19 cellular contexts compared by ENCODE assay signal in genomic region chr11:8392166-8392565, GRCh38.
DNase-seq lines count a peak whose midpoint lies in the region; FAIRE-seq and TF ChIP-seq lines count a peak whose summit lies in the region.
"Had no signal": no experiment of that assay in that cellular context is flagged by ENCODE, and none has a peak within 500 bp of the region (broad histone marks: within the 10 kb centered on the region; RNA-seq: fewer than 3 reads in every experiment).

No MANE protein-coding gene starts in this region.

- H4K5ac ChIP-seq in mesendoderm (ENCODE audit: low read length), result no peak overlapping the region

- in situ Hi-C loops in G401 (cut with HindIII; ENCODE audit: low sequenced_read_pairs), result no loop called here
- in situ Hi-C loops in SK-MEL-5 (cut with HindIII; ENCODE audit: low pct_unique_long_range_greater_than_20kb, low sequenced_read_pairs), result no loop called here

- H3K4me2 ChIP-seq in mesendoderm (ENCODE audit: low read length), result no peak overlapping the region
- H3K4me2 ChIP-seq: A549, BLaER1 had no signal

- no peak overlapping the region for H3K18ac ChIP-seq in mesendoderm (ENCODE audit: low read length)

- no peak overlapping the region for H3K27ac ChIP-seq in mesendoderm (ENCODE audit: low read depth, low read length)
- H3K27ac ChIP-seq: 22Rv1, A549, BLaER1 had no signal

- no peak overlapping the region for H3K9ac ChIP-seq in mesendoderm (ENCODE audit: low read length)
- H3K9ac ChIP-seq: BLaER1 had no signal

- no peak for FAIRE-seq in H54 (lab: Jason Lieb, UNC)
- FAIRE-seq: A549, GM12878, HepG2 had no signal

- WGBS in mesendoderm (ENCODE audit: extremely low coverage, insufficient coverage, low lambda C conversion rate), result no CpG with 5 or more reads among the region's 4 CpGs

- H2BK5ac ChIP-seq in mesendoderm (ENCODE audit: low read length), result no peak overlapping the region

- H3K23ac ChIP-seq in mesendoderm (ENCODE audit: low read length), result peak overlapping the region; percentile 68

- no peak overlapping the region for H3K56ac ChIP-seq in mesendoderm (ENCODE audit: low read length)

- H3K4ac ChIP-seq in mesendoderm (ENCODE audit: low read depth, low read length), result no peak overlapping the region

- no peak overlapping the region for H4K8ac ChIP-seq in mesendoderm (ENCODE audit: low read depth, low read length)

- no peak for TF ChIP-seq POLR2A in H54 (IDR thresholded peaks at IDR 0.05; ENCODE audit: low read depth, low read length)

- H3K79me1 ChIP-seq in mesendoderm (ENCODE audit: low read length), result no peaks in the 10 kb centered on the region

- no peak overlapping the region for H2AK5ac ChIP-seq in mesendoderm (ENCODE audit: low read length)

- H3K4me3 ChIP-seq in mesendoderm (ENCODE audit: low read length), result no peak overlapping the region
- H3K4me3 ChIP-seq: A549, BLaER1, GM12878 had no signal

- H3K36me3 ChIP-seq in mesendoderm (ENCODE audit: control insufficient read depth, insufficient read depth, low read length), result no peaks in the 10 kb centered on the region
- H3K36me3 ChIP-seq: BLaER1 had no signal

- no peaks in the 10 kb centered on the region for H3K27me3 ChIP-seq in mesendoderm (ENCODE audit: insufficient read depth, low read length, poor library complexity)
- H3K27me3 ChIP-seq: BLaER1 had no signal

- no peak overlapping the region for H2BK120ac ChIP-seq in mesendoderm (ENCODE audit: low read depth, low read length)

- H3K79me2 ChIP-seq in mesendoderm (ENCODE audit: control insufficient read depth, insufficient read depth, low read length), result no peaks in the 10 kb centered on the region

- H3K4me1 ChIP-seq in mesendoderm (ENCODE audit: control insufficient read depth, low read depth, low read length), result no peaks in the 10 kb centered on the region
- H3K4me1 ChIP-seq: A549, BLaER1 had no signal

- DNase-seq in Ammon's horn (ENCODE audit: low spot score) (peak; percentile 43), G401 (ENCODE audit: low spot score) (peak; percentile 3), SK-MEL-5 (ENCODE audit: low read depth, low spot score) (peak; percentile 33), mesendoderm (no peak), kidney tubule cell (ENCODE audit: low spot score) (no peak), H54 (ENCODE audit: insufficient read length, low spot score) (no peak)
- no peak for DNase-seq in stimulated activated CD4-positive, alpha-beta T cell treated with anti-CD3 and anti-CD28 coated beads, Interleukin-4, amount 100 ng/mL, for 24 hours
- DNase-seq: AML-193; Calu3; CD4-positive, alpha-beta memory T cell; DMS79; GF-D8; GOT3; H9 had no signal

- no peak overlapping the region for H2BK15ac ChIP-seq in mesendoderm (replicated peaks; ENCODE audit: low read depth)

Comparison
In these comparisons a context has a peak if more than half of its experiments do, and no peak if none do; other contexts are left out.
1. DNase-seq: peak in Ammon's horn (single experiment), G401 (single experiment) and SK-MEL-5 (single experiment); none in mesendoderm (single experiment), stimulated activated CD4-positive, alpha-beta T cell treated with anti-CD3 and anti-CD28 coated beads, Interleukin-4, amount 100 ng/mL, for 24 hours (single experiment), kidney tubule cell (single experiment) and H54 (single experiment).